ENCODE assay signal across 7 cellular contexts in the genomic region with DNA sequence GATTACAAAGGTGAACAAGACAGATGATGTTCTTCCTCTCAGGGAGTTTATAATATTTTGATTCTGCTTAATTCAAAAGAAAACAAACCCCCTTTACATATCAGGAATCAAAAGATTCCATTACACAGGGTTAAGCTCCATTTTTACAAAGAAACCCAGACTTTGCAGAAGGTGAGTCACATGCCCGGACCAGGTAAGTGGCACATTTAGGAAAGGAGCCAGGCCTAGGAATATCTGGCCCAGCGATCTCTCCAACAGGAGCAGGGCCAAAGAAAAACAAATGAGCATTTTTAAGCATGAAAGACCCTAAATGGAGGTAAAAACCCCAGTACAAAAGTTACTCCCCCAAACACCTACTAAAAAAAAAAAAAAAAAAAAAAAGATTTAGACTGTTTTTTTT. TPM values are rescaled to one million over a fixed set of nuclear protein-coding genes. Genes with fewer than 3 reads are reported as not detected.
DNase-seq lines count a peak whose midpoint lies in the region; ATAC-seq, FAIRE-seq and TF ChIP-seq lines count a peak whose summit lies in the region.

No MANE protein-coding gene starts in this region.

- peaks cover 6% of the 10 kb centered on the region for H3K9me3 ChIP-seq in iPS-15b (ENCODE audit: control insufficient read depth, insufficient read depth, low read length)

- peaks cover 11% of the 10 kb centered on the region for H3K36me3 Mint-ChIP-seq in activated T-cell treated with anti-CD3 and anti-CD28 coated beads, Interleukin-2, amount 50 U/mL, for 4 hours (ENCODE audit: insufficient read depth)
- H3K36me3 Mint-ChIP-seq in stimulated activated naive B cell treated with anti-CD40 and anti-IgM and Interleukin-4, amounts not matched to agents 10 μg/mL and 1 μg/mL and 100 μg/mL, for 72 hours: peaks cover 20 to 30% of the 10 kb centered on the region in 2 donors

- H3K27ac ChIP-seq in HL-60 (replicated peaks): peak overlapping the region; percentile 80

- TF ChIP-seq CTCF in HL-60 (IDR thresholded peaks at IDR 0.05; ENCODE audit: insufficient read depth, low read length): no peak

- H3K27ac Mint-ChIP-seq in stimulated activated naive B cell treated with anti-CD40 and anti-IgM and Interleukin-4, amounts not matched to agents 10 μg/mL and 1 μg/mL and 100 μg/mL, for 72 hours: peak overlapping the region; percentile 87

- H3K4me3 Mint-ChIP-seq in activated T-cell treated with anti-CD3 and anti-CD28 coated beads, Interleukin-2, amount 50 U/mL, for 4 hours: peak overlapping the region; percentile 97
- H3K4me3 Mint-ChIP-seq in stimulated activated naive B cell treated with anti-CD40 and anti-IgM and Interleukin-4, amounts not matched to agents 10 μg/mL and 1 μg/mL and 100 μg/mL, for 72 hours: peak overlapping the region; percentile 93 to 97

- FAIRE-seq in GM12891 (lab: Jason Lieb, UNC): no peak

- H3K27me3 Mint-ChIP-seq in activated T-cell treated with anti-CD3 and anti-CD28 coated beads, Interleukin-2, amount 50 U/mL, for 4 hours (ENCODE audit: low read depth): no peaks in the 10 kb centered on the region
- H3K27me3 Mint-ChIP-seq in stimulated activated naive B cell treated with anti-CD40 and anti-IgM and Interleukin-4, amounts not matched to agents 10 μg/mL and 1 μg/mL and 100 μg/mL, for 72 hours: no peaks in the 10 kb centered on the region

- DNase-seq in HL-60 (ENCODE audit: low read depth in 1 of 2, low spot score in 1 of 2) (no peak), HCEC 1CT (no peak), GM12891 (ENCODE audit: insufficient read length, low spot score) (no peak), NCI-H446 treated with DMSO at 0.1 percent for 48 hours (lab: John Stamatoyannopoulos, UW) (no peak)
- no peak for DNase-seq in activated T-cell treated with anti-CD3 and anti-CD28 coated beads, Interleukin-2, amount 50 U/mL, for 4 hours
- no peak for DNase-seq in stimulated activated naive B cell treated with anti-CD40 and anti-IgM and Interleukin-4, amounts not matched to agents 10 μg/mL and 1 μg/mL and 100 μg/mL, for 72 hours

- H3K27me3 ChIP-seq in HL-60 (ENCODE audit: insufficient read depth, poor library complexity, severe bottlenecking) (no peaks in the 10 kb centered on the region), iPS-15b (ENCODE audit: control insufficient read depth, insufficient read depth, low read length) (no peaks in the 10 kb centered on the region)

- ATAC-seq in activated T-cell treated with anti-CD3 and anti-CD28 coated beads, Interleukin-2, amount 50 U/mL, for 4 hours: no peak
- ATAC-seq in stimulated activated naive B cell treated with anti-CD40 and anti-IgM and Interleukin-4, amounts not matched to agents 10 μg/mL and 1 μg/mL and 100 μg/mL, for 72 hours (replicated peaks): no peak

- peaks cover 6% of the 10 kb centered on the region for H3K9me3 Mint-ChIP-seq in activated T-cell treated with anti-CD3 and anti-CD28 coated beads, Interleukin-2, amount 50 U/mL, for 4 hours
- peaks cover 0 to 1% of the 10 kb centered on the region in 2 donors for H3K9me3 Mint-ChIP-seq in stimulated activated naive B cell treated with anti-CD40 and anti-IgM and Interleukin-4, amounts not matched to agents 10 μg/mL and 1 μg/mL and 100 μg/mL, for 72 hours

- no peaks in the 10 kb centered on the region for H3K36me3 ChIP-seq in iPS-15b (ENCODE audit: control insufficient read depth, insufficient read depth, low read length)

- peaks cover 58% of the 10 kb centered on the region for H3K4me1 Mint-ChIP-seq in activated T-cell treated with anti-CD3 and anti-CD28 coated beads, Interleukin-2, amount 50 U/mL, for 4 hours (ENCODE audit: low read depth)
- peaks cover 11 to 27% of the 10 kb centered on the region in 2 donors for H3K4me1 Mint-ChIP-seq in stimulated activated naive B cell treated with anti-CD40 and anti-IgM and Interleukin-4, amounts not matched to agents 10 μg/mL and 1 μg/mL and 100 μg/mL, for 72 hours

- peak overlapping the region; percentile 71 for H3K4me3 ChIP-seq in HL-60 (replicated peaks; ENCODE audit: insufficient read depth, low read length)
- peak overlapping the region; percentile 81 for H3K4me3 ChIP-seq in iPS-15b (ENCODE audit: low read depth, low read length)

- no peak for TF ChIP-seq POLR2A in GM12891 (IDR thresholded peaks at IDR 0.05; ENCODE audit: low read depth, low read length)

- peaks cover 19% of the 10 kb centered on the region for H3K4me1 ChIP-seq in iPS-15b (ENCODE audit: control insufficient read depth, insufficient read depth, low read length)

- peak overlapping the region; percentile 67 for H3K9ac ChIP-seq in iPS-15b (ENCODE audit: low read depth, low read length)

TF ChIP-seq in GM12891, 5 proteins besides CTCF, POLR2A, EP300 and RAD21:
- TF ChIP-seq POLR2AphosphoS5 (IDR thresholded peaks at IDR 0.05; ENCODE audit: low read depth, low read length): no peak
- TF ChIP-seq SPI1 (IDR thresholded peaks at IDR 0.05; ENCODE audit: low read depth, low read length): no peak
- no peak for TF ChIP-seq TAF1 (IDR thresholded peaks at IDR 0.05; ENCODE audit: low read depth, low read length)
- no peak for TF ChIP-seq POU2F2 (IDR thresholded peaks at IDR 0.05; ENCODE audit: low read depth, low read length)
- TF ChIP-seq PAX5 (IDR thresholded peaks at IDR 0.05; ENCODE audit: insufficient read depth, low read length, severe bottlenecking): no peak

RNA-seq across cellular contexts. Expression of a gene that starts 1.1 kb away (rescaled TPM):
- 10 to 100 TPM; 10.3 to 12.8 (median 10.4) TPM for total RNA-seq in activated T-cell treated with anti-CD3 and anti-CD28 coated beads, Interleukin-2, amount 50 U/mL, for 4 hours
- polyA plus RNA-seq in GM12891 (2012; ENCODE audit: low read depth, missing spikeins): 19.4 TPM

RNA-seq across cellular contexts. Expression of a gene that starts 50.0 kb away (rescaled TPM):
- 10 to 100 TPM; 18.8 to 19.8 (median 19.4) TPM for total RNA-seq in activated T-cell treated with anti-CD3 and anti-CD28 coated beads, Interleukin-2, amount 50 U/mL, for 4 hours
- polyA plus RNA-seq in GM12891 (2012; ENCODE audit: low read depth, missing spikeins): 6.1 TPM
